9 cellular contexts compared by ENCODE assay signal in genomic region chr19:15048128-15048527, GRCh38. TPM values are rescaled to one million over a fixed set of nuclear protein-coding genes. Genes with fewer than 3 reads are reported as not detected.
"Had no signal": no experiment of that assay in that cellular context is flagged by ENCODE, and none has a peak within 500 bp of the region (broad histone marks: within the 10 kb centered on the region; RNA-seq: fewer than 3 reads in every experiment).

No MANE protein-coding gene starts in this region.

- H3K4me1 ChIP-seq: HAP-1 had no signal

- ATAC-seq: HCT116 had no signal

- DNase-seq: GOT3, H7, IMR-90, KBM-7 had no signal

- H3K36me3 ChIP-seq: HAP-1 had no signal

- H3K4me3 ChIP-seq: HAP-1 had no signal

- H3K9me3 ChIP-seq: HAP-1 had no signal

- FAIRE-seq: HTR-8/SVneo had no signal

RNA-seq across cellular contexts. Expression of gene CASP14, which starts 1.2 kb away (rescaled TPM):
- total RNA-seq: H4, H7, HT-29, IMR-90 had no signal
- polyA plus RNA-seq: IMR-90 had no signal

RNA-seq across cellular contexts. Expression of gene OR1I1, which starts 33.9 kb away (rescaled TPM):
- total RNA-seq: H4, H7, HT-29, IMR-90 had no signal
- polyA plus RNA-seq: IMR-90 had no signal

RNA-seq across cellular contexts. Expression of gene SYDE1, which starts 59.1 kb away (rescaled TPM):
- total RNA-seq: HT-29 had no signal
